In the genomic region with DNA sequence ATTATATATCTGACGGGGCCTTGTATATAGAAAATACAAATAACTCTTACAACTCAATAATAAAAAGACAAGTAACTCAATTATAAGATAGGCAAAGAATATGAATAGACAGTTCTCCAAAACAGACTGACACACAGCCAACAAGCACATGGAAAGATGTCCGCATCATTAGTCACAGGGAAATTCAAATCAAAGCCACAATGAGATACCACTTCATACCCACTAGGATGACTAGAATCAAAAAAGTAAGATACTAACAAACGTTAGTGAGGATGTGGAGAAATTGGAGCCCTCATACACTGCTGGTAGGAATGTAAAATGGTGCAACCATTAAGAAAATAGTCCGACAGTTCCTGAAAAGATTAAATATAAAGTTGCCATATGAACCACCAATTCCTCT, we compare ENCODE assay signal across 27 cellular contexts.
"Had no signal": no experiment of that assay in that cellular context is flagged by ENCODE, and none has a peak within 500 bp of the region (broad histone marks: within the 10 kb centered on the region; RNA-seq: fewer than 3 reads in every experiment).

No MANE protein-coding gene starts in this region.

- H3K36me3 Mint-ChIP-seq: natural killer cell treated with Interleukin-12 subunit alpha and Interleukin-12 subunit beta and Interleukin-15 and Interleukin-18, amount 100 ng/mL, for 72 hours; stimulated activated memory B cell treated with anti-CD40 and anti-IgM and Interleukin-4, amounts not matched to agents 10 μg/mL and 1 μg/mL and 100 μg/mL, for 72 hours; type B pancreatic cell had no signal

- H3K4me1 Mint-ChIP-seq: naive thymus-derived CD8-positive, alpha-beta T cell; stimulated activated memory B cell treated with anti-CD40 and anti-IgM and Interleukin-4, amounts not matched to agents 10 μg/mL and 1 μg/mL and 100 μg/mL, for 72 hours; stimulated activated naive CD8-positive, alpha-beta T cell treated with anti-CD3 and anti-CD28 coated beads, Interleukin-15, amount 100 ng/mL, for 72 hours had no signal

- H3K27ac Mint-ChIP-seq: naive thymus-derived CD8-positive, alpha-beta T cell; natural killer cell treated with Interleukin-12 subunit alpha and Interleukin-12 subunit beta and Interleukin-15 and Interleukin-18, amount 100 ng/mL, for 72 hours; nephron progenitor cell; stimulated activated memory B cell treated with anti-CD40 and anti-IgM and Interleukin-4, amounts not matched to agents 10 μg/mL and 1 μg/mL and 100 μg/mL, for 72 hours; stimulated activated naive CD8-positive, alpha-beta T cell treated with anti-CD3 and anti-CD28 coated beads, Interleukin-15, amount 100 ng/mL, for 72 hours; type B pancreatic cell had no signal

- H3K9me3 Mint-ChIP-seq: stimulated activated memory B cell treated with anti-CD40 and anti-IgM and Interleukin-4, amounts not matched to agents 10 μg/mL and 1 μg/mL and 100 μg/mL, for 72 hours; stimulated activated naive CD8-positive, alpha-beta T cell treated with anti-CD3 and anti-CD28 coated beads, Interleukin-15, amount 100 ng/mL, for 72 hours had no signal

- H3K4me3 Mint-ChIP-seq: naive thymus-derived CD8-positive, alpha-beta T cell; natural killer cell treated with Interleukin-12 subunit alpha and Interleukin-12 subunit beta and Interleukin-15 and Interleukin-18, amount 100 ng/mL, for 72 hours; nephron progenitor cell; neural crest cell; stimulated activated memory B cell treated with anti-CD40 and anti-IgM and Interleukin-4, amounts not matched to agents 10 μg/mL and 1 μg/mL and 100 μg/mL, for 72 hours; stimulated activated naive CD8-positive, alpha-beta T cell treated with anti-CD3 and anti-CD28 coated beads, Interleukin-15, amount 100 ng/mL, for 72 hours; type B pancreatic cell had no signal

- DNase-seq: naive thymus-derived CD8-positive, alpha-beta T cell; nephron progenitor cell; nucleus accumbens; pancreas; psoas muscle; right cardiac atrium; right lobe of liver; sigmoid colon; spleen; stimulated activated CD4-positive, alpha-beta T cell treated with anti-CD3 and anti-CD28 coated beads, Interleukin-12 subunit alpha, Interleukin-12 subunit beta, amount 100 ng/mL, for 4 hours; stimulated activated CD4-positive, alpha-beta T cell treated with anti-CD3 and anti-CD28 coated beads, Interleukin-1b, Interleukin-23, amount 100 ng/mL, for 48 hours; stimulated activated CD4-positive, alpha-beta T cell treated with anti-CD3 and anti-CD28 coated beads, Interleukin-4, amount 100 ng/mL, for 1 hour; stimulated activated CD4-positive, alpha-beta T cell treated with anti-CD3 and anti-CD28 coated beads, Interleukin-4, amount 100 ng/mL, for 4 hours; stimulated activated CD8-positive, alpha-beta memory T cell treated with anti-CD3 and anti-CD28 coated beads, Interleukin-4, amount 100 ng/mL, for 48 hours; stimulated activated naive CD4-positive, alpha-beta T cell; stimulated activated naive CD8-positive, alpha-beta T cell treated with anti-CD3 and anti-CD28 coated beads, Interleukin-15, amount 100 ng/mL, for 72 hours; stimulated activated naive CD8-positive, alpha-beta T cell treated with anti-CD3 and anti-CD28 coated beads, Interleukin-15, Interleukin-2, amounts not matched to agents 100 U/mL and 50 U/mL, for 24 hours; substantia nigra; testis; tibial artery; transverse colon; upper lobe of right lung; uterus had no signal
